Comparison of ENCODE assay signal across 24 cellular contexts in genomic region chr4:1002631-1003251, GRCh38. TPM values are rescaled to one million over a fixed set of nuclear protein-coding genes. Genes with fewer than 3 reads are reported as not detected.
DNase-seq lines count a peak whose midpoint lies in the region; ATAC-seq and TF ChIP-seq lines count a peak whose summit lies in the region.
"Had no signal": no experiment of that assay in that cellular context is flagged by ENCODE, and none has a peak within 500 bp of the region (broad histone marks: within the 10 kb centered on the region; RNA-seq: fewer than 3 reads in every experiment).

No MANE protein-coding gene starts in this region.

- H3K9ac ChIP-seq in iPS-18a (ENCODE audit: low read length) = no peak overlapping the region

- peak; percentile 36 for ATAC-seq in WTC11
- no peak for ATAC-seq in psoas muscle
- ATAC-seq: foreskin keratinocyte, GM12878, PC-3 had no signal

- H3K27ac ChIP-seq in iPS-18a (ENCODE audit: low read length) (no peak overlapping the region), psoas muscle (no peak overlapping the region), ovary (no peak overlapping the region)
- H3K27ac ChIP-seq: foreskin keratinocyte, sigmoid colon, testis had no signal

- H3K36me3 Mint-ChIP-seq in WTC11 = no peaks in the 10 kb centered on the region
- H3K36me3 Mint-ChIP-seq: memory B cell had no signal

- TF ChIP-seq CTCF in WTC11 (IDR thresholded peaks at IDR 0.05) (no peak), psoas muscle (IDR thresholded peaks at IDR 0.05) (no peak), ovary (IDR thresholded peaks at IDR 0.05) (no peak)

- CTCF ChIA-PET in WTC11 (lab: Charles Lee) = interaction anchor here (0.9 to 1.4 kb wide), 3 partner anchors 16 to 319 kb away, joined by 3 to 5 read pairs (median 3); partner anchors contain the start of gene IDUA

- peaks cover 7% of the 10 kb centered on the region; the same call in 1 of the 2 replicates for H3K9me3 Mint-ChIP-seq in WTC11
- H3K9me3 Mint-ChIP-seq: CD4-positive, alpha-beta T cell; memory B cell had no signal

- TF ChIP-seq EP300 in ovary (IDR thresholded peaks at IDR 0.05) = no peak

- no peaks in the 10 kb centered on the region for H3K4me1 ChIP-seq in iPS-18a (ENCODE audit: control insufficient read depth, low read depth, low read length)
- H3K4me1 ChIP-seq in psoas muscle = peaks cover 8% of the 10 kb centered on the region
- H3K4me1 ChIP-seq in ovary (ENCODE audit: insufficient read depth) = peaks cover 9% of the 10 kb centered on the region
- H3K4me1 ChIP-seq: foreskin keratinocyte had no signal

- H3K4me3 ChIP-seq in H7 (ENCODE audit: insufficient read depth, low read depth, low read length) (peak overlapping the region; percentile 32; the same call in 1 of the 2 replicates), iPS-18a (ENCODE audit: low read length) (peak overlapping the region; percentile 21), psoas muscle (peak overlapping the region; percentile 38), ovary (no peak overlapping the region)
- H3K4me3 ChIP-seq: GM12878 had no signal

- H3K4me3 Mint-ChIP-seq in WTC11 = no peak overlapping the region
- H3K4me3 Mint-ChIP-seq: activated CD8-positive, alpha-beta T cell treated with anti-CD3 and anti-CD28 coated beads, Interleukin-2, amount 10 ng/mL, durations not matched to agents 7 days and 5 days; CD4-positive, alpha-beta T cell; HFFc6; memory B cell had no signal

- TF ChIP-seq POLR2A in ovary (IDR thresholded peaks at IDR 0.05) = no peak

- no peaks in the 10 kb centered on the region for H3K9me3 ChIP-seq in iPS-18a (ENCODE audit: control insufficient read depth, low read depth, low read length)
- H3K9me3 ChIP-seq in psoas muscle = no peaks in the 10 kb centered on the region
- no peaks in the 10 kb centered on the region for H3K9me3 ChIP-seq in ovary
- H3K9me3 ChIP-seq: sigmoid colon, testis had no signal

- H3K4me1 Mint-ChIP-seq in WTC11 = no peaks in the 10 kb centered on the region

- intact Hi-C loops in psoas muscle (cut with DNase I) (no loop called here), ovary (cut with DNase I) (no loop called here)

- peaks cover 41% of the 10 kb centered on the region for H3K27me3 ChIP-seq in H7 (ENCODE audit: control insufficient read depth, insufficient read depth, low read length)
- peaks cover 98% of the 10 kb centered on the region for H3K27me3 ChIP-seq in iPS-18a (ENCODE audit: control insufficient read depth, insufficient read depth, low read length)
- H3K27me3 ChIP-seq in psoas muscle (ENCODE audit: insufficient read depth in 3 of 3, low read length in 2 of 3) = peaks cover 0 to 97% (median 46%) of the 10 kb centered on the region in 3 donors
- peaks cover 16% of the 10 kb centered on the region for H3K27me3 ChIP-seq in ovary
- H3K27me3 ChIP-seq: testis had no signal

- no peak overlapping the region for H3K27ac Mint-ChIP-seq in WTC11
- H3K27ac Mint-ChIP-seq: activated CD8-positive, alpha-beta T cell treated with anti-CD3 and anti-CD28 coated beads, Interleukin-2, amount 10 ng/mL, durations not matched to agents 7 days and 5 days; CD4-positive, alpha-beta T cell; HFFc6; memory B cell; naive B cell had no signal

- peaks cover 85% of the 10 kb centered on the region for H3K27me3 Mint-ChIP-seq in WTC11 (ENCODE audit: low read depth)

- 3 to 4% (median 3%) methylated on average over 41 to 75 of the region's 75 CpGs for WGBS in psoas muscle, 3 donors
- WGBS in ovary, 3 donors = 0 to 2% (median 1%) methylated on average over 21 to 75 of the region's 75 CpGs

- POLR2A ChIA-PET in WTC11 (lab: Charles Lee) = interaction anchor here (1.2 kb wide), 1 partner anchor 15 kb away, joined by 4 read pairs; no protein-coding TSS in a partner anchor

- H3K36me3 ChIP-seq in H7 (replicated peaks; ENCODE audit: control insufficient read depth, insufficient read depth, low read length) = no peaks in the 10 kb centered on the region
- no peaks in the 10 kb centered on the region for H3K36me3 ChIP-seq in iPS-18a (ENCODE audit: control insufficient read depth, low read depth, low read length)
- no peaks in the 10 kb centered on the region for H3K36me3 ChIP-seq in psoas muscle (ENCODE audit: insufficient read depth in 1 of 2, low read depth in 1 of 2)
- no peaks in the 10 kb centered on the region for H3K36me3 ChIP-seq in ovary
- H3K36me3 ChIP-seq: sigmoid colon had no signal

- DNase-seq in H7 (peak; percentile 88), WTC11 (ENCODE audit: low spot score) (peak; percentile 41), psoas muscle (no peak), DMS153 treated with DMSO at 0.1 percent for 48 hours (lab: John Stamatoyannopoulos, UW; ENCODE audit: unreplicated experiment) (no peak), ovary (no peak)
- DNase-seq in stimulated activated CD4-positive, alpha-beta T cell treated with anti-CD3 and anti-CD28 coated beads, Interleukin-4, amount 100 ng/mL, for 24 hours = no peak
- DNase-seq: activated CD4-positive, alpha-beta T cell treated with anti-CD3 and anti-CD28 coated beads for 1 hour; activated CD8-positive, alpha-beta T cell treated with anti-CD3 and anti-CD28 coated beads, Interleukin-2, amount 10 ng/mL, durations not matched to agents 7 days and 5 days; activated gamma-delta T cell treated with Interleukin-2 at 50 U/mL for 16 hours; CD4-positive, alpha-beta T cell; DMS79; foreskin keratinocyte; HFFc6; hypothalamus; naive B cell; NCI-H1092 treated with DMSO at 0.1 percent for 48 hours; NCI-H2029 treated with DMSO at 0.1 percent for 48 hours; PC-3; SHP77; sigmoid colon had no signal

TF ChIP-seq in WTC11, 78 proteins besides CTCF, POLR2A, EP300 and RAD21:
- TF ChIP-seq PREB (CRISPR knock-in tag; IDR thresholded peaks at IDR 0.05; ENCODE audit: borderline replicate concordance) (no peak), TP53 (CRISPR knock-in tag; IDR thresholded peaks at IDR 0.05) (no peak), ZNF396 (CRISPR knock-in tag; IDR thresholded peaks at IDR 0.05; ENCODE audit: borderline replicate concordance) (no peak), JAZF1 (CRISPR knock-in tag; IDR thresholded peaks at IDR 0.05) (no peak), FOXK1 (CRISPR knock-in tag; IDR thresholded peaks at IDR 0.05) (0 out of 2 replicates have a peak, but pooled peaks have one; percentile 0)
- TF ChIP-seq, protein P1, sequence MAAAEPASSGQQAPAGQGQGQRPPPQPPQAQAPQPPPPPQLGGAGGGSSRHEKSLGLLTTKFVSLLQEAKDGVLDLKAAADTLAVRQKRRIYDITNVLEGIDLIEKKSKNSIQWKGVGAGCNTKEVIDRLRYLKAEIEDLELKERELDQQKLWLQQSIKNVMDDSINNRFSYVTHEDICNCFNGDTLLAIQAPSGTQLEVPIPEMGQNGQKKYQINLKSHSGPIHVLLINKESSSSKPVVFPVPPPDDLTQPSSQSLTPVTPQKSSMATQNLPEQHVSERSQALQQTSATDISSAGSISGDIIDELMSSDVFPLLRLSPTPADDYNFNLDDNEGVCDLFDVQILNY (CRISPR knock-in tag; IDR thresholded peaks at IDR 0.05) = 0 out of 2 replicates have a peak, but pooled peaks have one; percentile 20
- TF ChIP-seq, protein P2, sequence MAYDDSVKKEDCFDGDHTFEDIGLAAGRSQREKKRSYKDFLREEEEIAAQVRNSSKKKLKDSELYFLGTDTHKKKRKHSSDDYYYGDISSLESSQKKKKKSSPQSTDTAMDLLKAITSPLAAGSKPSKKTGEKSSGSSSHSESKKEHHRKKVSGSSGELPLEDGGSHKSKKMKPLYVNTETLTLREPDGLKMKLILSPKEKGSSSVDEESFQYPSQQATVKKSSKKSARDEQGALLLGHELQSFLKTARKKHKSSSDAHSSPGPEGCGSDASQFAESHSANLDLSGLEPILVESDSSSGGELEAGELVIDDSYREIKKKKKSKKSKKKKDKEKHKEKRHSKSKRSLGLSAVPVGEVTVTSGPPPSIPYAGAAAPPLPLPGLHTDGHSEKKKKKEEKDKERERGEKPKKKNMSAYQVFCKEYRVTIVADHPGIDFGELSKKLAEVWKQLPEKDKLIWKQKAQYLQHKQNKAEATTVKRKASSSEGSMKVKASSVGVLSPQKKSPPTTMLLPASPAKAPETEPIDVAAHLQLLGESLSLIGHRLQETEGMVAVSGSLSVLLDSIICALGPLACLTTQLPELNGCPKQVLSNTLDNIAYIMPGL (CRISPR knock-in tag; IDR thresholded peaks at IDR 0.05) = 0 out of 2 replicates have a peak, but pooled peaks have one; percentile 5

RNA-seq across cellular contexts. Expression of gene FGFRL1, which starts 8.7 kb away (rescaled TPM):
- 23.3 and 39.1 TPM in 2 replicates for total RNA-seq in H7 (2014; rRNA removed; shearing (Covaris generic))
- 25.9 to 30.6 TPM (median 27.3 TPM) in 3 replicates for total RNA-seq in WTC11 (2021)
- 10 to 100 TPM; 14.4 to 18.6 (median 16.9) TPM for total RNA-seq in psoas muscle
- 10 to 100 TPM in 2 of 3 donors, 1 to 10 TPM in 1; 9.8 to 41.2 (median 12.8) TPM for polyA plus RNA-seq in psoas muscle
- 10 to 100 TPM; 23.4 to 59.1 (median 40.2) TPM for total RNA-seq in ovary
- 10 to 100 TPM; 29.5 to 29.6 TPM for polyA plus RNA-seq in ovary

RNA-seq across cellular contexts. Expression of gene SLC26A1, which starts 9.5 kb away (rescaled TPM):
- 0.03 and 0.30 TPM in 2 replicates for total RNA-seq in H7 (2014; rRNA removed; shearing (Covaris generic))
- 0.14 to 0.85 TPM (median 0.25 TPM) in 3 replicates for total RNA-seq in WTC11 (2021)
- total RNA-seq in psoas muscle = under 1 TPM in 1 of 4 donors, not detected in 3; 0.12 TPM
- polyA plus RNA-seq in psoas muscle = under 1 TPM; 0.06 to 0.36 (median 0.18) TPM
- total RNA-seq in ovary = 1 to 10 TPM in 1 of 7 donors, under 1 TPM in 5, not detected in 1; 0.10 to 1.1 (median 0.21) TPM
- under 1 TPM; 0.28 to 0.36 TPM for polyA plus RNA-seq in ovary
- total RNA-seq: CD4-positive, alpha-beta T cell; foreskin keratinocyte; PC-3; sigmoid colon had no signal
- polyA plus RNA-seq: foreskin keratinocyte had no signal

RNA-seq across cellular contexts. Expression of gene IDUA, which starts 15.9 kb away (rescaled TPM):
- 4.6 TPM in 2 replicates for total RNA-seq in H7 (2014; rRNA removed; shearing (Covaris generic))
- total RNA-seq in WTC11 (2021) (8.5 to 9.7 TPM (median 8.7 TPM) in 3 replicates), psoas muscle (1 to 10 TPM; 5.1 to 6.0 (median 5.7) TPM), ovary (10 to 100 TPM; 13.9 to 49.1 (median 33.9) TPM)
- polyA plus RNA-seq in psoas muscle (1 to 10 TPM; 1.3 to 3.1 (median 1.9) TPM), ovary (10 to 100 TPM in 1 of 2 donors, 1 to 10 TPM in 1; 3.1 to 17.2 TPM)

RNA-seq across cellular contexts. Expression of gene DGKQ, which starts 29.4 kb away (rescaled TPM):
- 19.4 and 26.7 TPM in 2 replicates for total RNA-seq in H7 (2014; rRNA removed; shearing (Covaris generic))
- 15.7 to 19.3 TPM (median 16.9 TPM) in 3 replicates for total RNA-seq in WTC11 (2021)
- 1 to 10 TPM; 2.8 to 3.9 (median 3.5) TPM for total RNA-seq in psoas muscle
- 1 to 10 TPM; 2.2 to 2.5 (median 2.4) TPM for polyA plus RNA-seq in psoas muscle
- 10 to 100 TPM in 2 of 7 donors, 1 to 10 TPM in 5; 5.5 to 12.9 (median 7.0) TPM for total RNA-seq in ovary
- 1 to 10 TPM in 1 of 2 donors, under 1 TPM in 1; 0.53 to 5.7 TPM for polyA plus RNA-seq in ovary

Comparison
In these comparisons a context has a peak if more than half of its experiments do, and no peak if none do; other contexts are left out.
1. DNase-seq: peak in H7 (single experiment) and WTC11 (single experiment); none in psoas muscle (0 of 2), DMS153 treated with DMSO at 0.1 percent for 48 hours (single experiment), ovary (0 of 5) and stimulated activated CD4-positive, alpha-beta T cell treated with anti-CD3 and anti-CD28 coated beads, Interleukin-4, amount 100 ng/mL, for 24 hours (single experiment).